Comparison of ENCODE assay signal across 20 cellular contexts in genomic region chr12:22740656-22741350, GRCh38.
DNase-seq lines count a peak whose midpoint lies in the region; ATAC-seq, FAIRE-seq and TF ChIP-seq lines count a peak whose summit lies in the region.
"Had no signal": no experiment of that assay in that cellular context is flagged by ENCODE, and none has a peak within 500 bp of the region (broad histone marks: within the 10 kb centered on the region; RNA-seq: fewer than 3 reads in every experiment).

No MANE protein-coding gene starts in this region.

- intact Hi-C loops in GM12878 (cut with micrococcal nuclease; ENCODE audit: unreplicated experiment): no loop called here

- SMC1A ChIA-PET in GM12878 (lab: Charles Lee; ENCODE audit: uncharacterized antibody, unreplicated experiment): interaction anchor here (1.4 to 1.7 kb wide), 2 partner anchors 10 to 56 kb away, joined by 4 to 5 read pairs; no protein-coding TSS in a partner anchor

- H3K4me1 ChIP-seq in GM12878 (ENCODE audit: control insufficient read depth, insufficient read depth, low read length): no peaks in the 10 kb centered on the region
- peaks cover 7% of the 10 kb centered on the region for H3K4me1 ChIP-seq in mesenchymal stem cell (ENCODE audit: control insufficient read depth, insufficient read depth, low read depth, low read length)
- H3K4me1 ChIP-seq: Caco-2 had no signal

- H2BK5ac ChIP-seq in mesenchymal stem cell (ENCODE audit: low read depth, low read length, poor library complexity, severe bottlenecking): no peak overlapping the region

- no peak overlapping the region for H2AFZ ChIP-seq in GM12878 (ENCODE audit: control insufficient read depth, low read depth, low read length)
- H2AFZ ChIP-seq in mesenchymal stem cell (ENCODE audit: low read depth, low read length): no peak overlapping the region

- H3K36me3 ChIP-seq in GM12878 (ENCODE audit: control insufficient read depth in 2 of 2, insufficient read depth in 2 of 2, low read length in 1 of 2): no peaks in the 10 kb centered on the region
- no peaks in the 10 kb centered on the region for H3K36me3 ChIP-seq in mesenchymal stem cell (ENCODE audit: control insufficient read depth in 1 of 2, insufficient read depth in 2 of 2, low read depth in 1 of 2, low read length in 2 of 2)

- no peaks in the 10 kb centered on the region for H4K20me1 ChIP-seq in GM12878 (ENCODE audit: control insufficient read depth, insufficient read depth)

- H3K23ac ChIP-seq in mesenchymal stem cell (ENCODE audit: low read length in 2 of 2): no peak overlapping the region

- no peak overlapping the region for H2AK5ac ChIP-seq in mesenchymal stem cell (ENCODE audit: low read length, severe bottlenecking)

- H3K9me3 ChIP-seq in GM12878 (replicated peaks; ENCODE audit: control insufficient read depth, insufficient read depth, low read length) (no peaks in the 10 kb centered on the region), mesenchymal stem cell (ENCODE audit: control insufficient read depth, low read length) (no peaks in the 10 kb centered on the region)
- H3K9me3 ChIP-seq: Caco-2, SK-N-SH had no signal

- H3K27ac ChIP-seq in GM12878 (ENCODE audit: control insufficient read depth, insufficient read depth) (no peak overlapping the region), mesenchymal stem cell (ENCODE audit: low read length, poor library complexity, severe bottlenecking) (peak overlapping the region; percentile 90), RWPE1 (no peak overlapping the region)
- H3K27ac ChIP-seq: C4-2B had no signal

- H2BK12ac ChIP-seq in mesenchymal stem cell (ENCODE audit: low read length in 2 of 2): no peak overlapping the region

- H3K79me1 ChIP-seq in mesenchymal stem cell (replicated peaks; ENCODE audit: low read length, poor library complexity, severe bottlenecking): no peaks in the 10 kb centered on the region

- no peak overlapping the region for H3K9ac ChIP-seq in GM12878 (ENCODE audit: control insufficient read depth, insufficient read depth, low read length)
- no peak overlapping the region for H3K9ac ChIP-seq in mesenchymal stem cell (ENCODE audit: low read length)
- H3K9ac ChIP-seq: SK-N-SH had no signal

- in situ Hi-C loops in GM12878 (cut with MboI): no loop called here

- H4K8ac ChIP-seq in mesenchymal stem cell (ENCODE audit: low read length): no peak overlapping the region

- no peak overlapping the region for H3K4me2 ChIP-seq in GM12878 (ENCODE audit: control insufficient read depth, insufficient read depth)
- no peak overlapping the region for H3K4me2 ChIP-seq in mesenchymal stem cell (ENCODE audit: low read length, poor library complexity, severe bottlenecking)
- H3K4me2 ChIP-seq: SK-N-SH had no signal

- no peak overlapping the region for H4K91ac ChIP-seq in mesenchymal stem cell (ENCODE audit: low read length)

- H3K4me3 ChIP-seq in GM12865 (ENCODE audit: low read depth, low read length) (no peak overlapping the region), GM12878 (no peak overlapping the region), mesenchymal stem cell (ENCODE audit: insufficient read depth in 1 of 2, low read depth in 1 of 2, low read length in 2 of 2) (no peak overlapping the region)

- no peak for TF ChIP-seq POLR2A in GM12878 (IDR thresholded peaks at IDR 0.05; ENCODE audit: low read depth, low read length)

- 16% methylated on average over 4 of the region's 4 CpGs for WGBS in GM12878 (ENCODE audit: insufficient coverage, insufficient replicate concordance, low lambda C conversion rate, missing lambda C conversion rate)
- WGBS in mesenchymal stem cell: 88% methylated on average over 2 of the region's 4 CpGs

- H3K18ac ChIP-seq in mesenchymal stem cell (ENCODE audit: low read depth in 1 of 2, low read length in 2 of 2): no peak overlapping the region

- no peaks in the 10 kb centered on the region for H3K79me2 ChIP-seq in GM12878 (ENCODE audit: control insufficient read depth, insufficient read depth, low read length)

- DNase-seq in GM12865 (ENCODE audit: low read depth) (peak; percentile 12), NCI-H2196 treated with DMSO at 0.1 percent for 48 hours (lab: John Stamatoyannopoulos, UW; ENCODE audit: unreplicated experiment) (peak; percentile 40), GM12878 (ENCODE audit: low read depth, low spot score) (no peak), mesenchymal stem cell (no peak), SW480 (ENCODE audit: low spot score) (no peak), RWPE1 (ENCODE audit: low spot score) (no peak), iPS-NIHi7 (ENCODE audit: extremely low spot score) (no peak)
- DNase-seq: Caco-2, DMS53, GOT3, KG1, NCI-H1105 treated with DMSO at 0.1 percent for 48 hours, NCI-H187, NCI-H526 treated with DMSO at 0.1 percent for 48 hours, PC-3, SK-N-SH had no signal

- no peak for TF ChIP-seq EP300 in GM12878 (IDR thresholded peaks at IDR 0.05; ENCODE audit: borderline replicate concordance in 1 of 2, control insufficient read depth in 1 of 2, low read depth in 2 of 2, low read length in 2 of 2)

- H2BK15ac ChIP-seq in mesenchymal stem cell (ENCODE audit: low read depth, poor library complexity, severe bottlenecking): no peak overlapping the region

- no peak overlapping the region for H2BK120ac ChIP-seq in mesenchymal stem cell (ENCODE audit: low read depth, low read length)

- peak; percentile 65 for ATAC-seq in GM12878
- no peak for ATAC-seq in HG03469 (IDR thresholded peaks at IDR 0.05; ENCODE audit: unreplicated experiment)
- ATAC-seq: PC-3, Right ventricle myocardium inferior had no signal

- TF ChIP-seq RAD21 in GM12878 (IDR thresholded peaks at IDR 0.05; ENCODE audit: insufficient read depth, low read depth, low read length): no peak

- RAD21 ChIA-PET in GM12878 (lab: Charles Lee; ENCODE audit: unreplicated experiment): no interaction called here

- POLR2A ChIA-PET in GM12878 (lab: Charles Lee) (no interaction called here), RWPE1 (lab: Yijun Ruan, JAX; ENCODE audit: low non-redundant PET) (no interaction called here)

- TF ChIP-seq CTCF in GM12865 (IDR thresholded peaks at IDR 0.05; ENCODE audit: insufficient read depth, low read depth, low read length, missing control alignments) (no peak), GM12878 (IDR thresholded peaks at IDR 0.05 in 2 of 3, conservative IDR thresholded peaks at IDR 0.05 in 1 of 3; ENCODE audit: control insufficient read depth in 2 of 3, extremely low read depth in 1 of 3, insufficient read depth in 1 of 3, low read depth in 3 of 3, low read length in 3 of 3) (no peak), RWPE1 (conservative IDR thresholded peaks at IDR 0.05; ENCODE audit: low read depth) (no peak)

- BruUV-seq in GM12878 (replicated peaks; lab: Mats Ljungman, UMichigan): no TSS peak

- H3K4ac ChIP-seq in mesenchymal stem cell (ENCODE audit: low read depth in 1 of 2, low read length in 2 of 2): no peak overlapping the region

- CTCF ChIA-PET in GM12878 (lab: Yijun Ruan, JAX) (no interaction called here), RWPE1 (lab: Yijun Ruan, JAX) (interaction anchor here (0.6 kb wide), 1 partner anchor 30 kb away, joined by 6 read pairs; no protein-coding TSS in a partner anchor)

- H3K14ac ChIP-seq in mesenchymal stem cell (ENCODE audit: low read length in 2 of 2): no peak overlapping the region

- no peaks in the 10 kb centered on the region for H3K27me3 ChIP-seq in GM12878 (replicated peaks in 1 of 2; ENCODE audit: control insufficient read depth in 2 of 2, insufficient read depth in 2 of 2, low read length in 1 of 2)
- H3K27me3 ChIP-seq in mesenchymal stem cell (ENCODE audit: control insufficient read depth in 1 of 2, insufficient read depth in 1 of 2, low read length in 2 of 2): no peaks in the 10 kb centered on the region

- no peak for FAIRE-seq in GM12878 (lab: Jason Lieb, UNC)
- FAIRE-seq: G401.6 had no signal

TF ChIP-seq in GM12878, 131 proteins besides CTCF, POLR2A, EP300 and RAD21:
- no peak for TF ChIP-seq CBFB (IDR thresholded peaks at IDR 0.05; ENCODE audit: low read depth)
- no peak for TF ChIP-seq YBX1 (IDR thresholded peaks at IDR 0.05)
- TF ChIP-seq KAT2A (conservative IDR thresholded peaks at IDR 0.05; ENCODE audit: control insufficient read depth, low read depth, low read length): no peak
- TF ChIP-seq IRF3 (IDR thresholded peaks at IDR 0.05): no peak
- TF ChIP-seq MYB (IDR thresholded peaks at IDR 0.05; ENCODE audit: borderline replicate concordance, low read depth, low read length): no peak

Comparison
In these comparisons a context has a peak if more than half of its experiments do, and no peak if none do; other contexts are left out.
1. DNase-seq: peak in GM12865 (single experiment) and NCI-H2196 treated with DMSO at 0.1 percent for 48 hours (single experiment); none in GM12878 (single experiment), mesenchymal stem cell (single experiment), SW480 (single experiment), RWPE1 (single experiment) and iPS-NIHi7 (single experiment).